Comparison of ENCODE assay signal across 14 cellular contexts in genomic region chr4:171880136-171880535, GRCh38.
DNase-seq lines count a peak whose midpoint lies in the region; ATAC-seq and TF ChIP-seq lines count a peak whose summit lies in the region.
"Had no signal": no experiment of that assay in that cellular context is flagged by ENCODE, and none has a peak within 500 bp of the region (broad histone marks: within the 10 kb centered on the region; RNA-seq: fewer than 3 reads in every experiment).

No MANE protein-coding gene starts in this region.

- CTCF ChIA-PET in MCF 10A (lab: Yijun Ruan, JAX): no interaction called here

- H3K36me3 ChIP-seq in breast epithelium (no peaks in the 10 kb centered on the region), spleen (no peaks in the 10 kb centered on the region)

- TF ChIP-seq CTCF in MCF 10A (IDR thresholded peaks at IDR 0.05; ENCODE audit: unreplicated experiment) (no peak), breast epithelium (IDR thresholded peaks at IDR 0.05) (no peak), foreskin keratinocyte (conservative IDR thresholded peaks at IDR 0.05) (no peak), spleen (IDR thresholded peaks at IDR 0.05 in 8 of 11, conservative IDR thresholded peaks at IDR 0.05 in 3 of 11) (no peak), CD14-positive monocyte (IDR thresholded peaks at IDR 0.05) (no peak)

- BruUV-seq in MCF 10A (replicated peaks; lab: Mats Ljungman, UMichigan): no TSS peak

- 51 to 84% (median 62%) methylated on average over 3 of the region's 3 CpGs for WGBS in spleen, 5 donors

- POLR2A ChIA-PET in MCF 10A (lab: Yijun Ruan, JAX): no interaction called here

- H3K27me3 Mint-ChIP-seq in MCF 10A (ENCODE audit: insufficient read depth, unreplicated experiment): peaks cover 36% of the 10 kb centered on the region
- peaks cover 0 to 2% (median 0%) of the 10 kb centered on the region in 3 donors for H3K27me3 Mint-ChIP-seq in CD14-positive monocyte (ENCODE audit: low read depth in 3 of 3)

- H3K4me3 ChIP-seq in breast epithelium: no peak overlapping the region
- no peak overlapping the region for H3K4me3 ChIP-seq in spleen

- H3K4me1 ChIP-seq in breast epithelium (no peaks in the 10 kb centered on the region), foreskin keratinocyte (no peaks in the 10 kb centered on the region), spleen (no peaks in the 10 kb centered on the region)

- H3K27ac Mint-ChIP-seq in MCF 10A (ENCODE audit: low read depth, unreplicated experiment) (no peak overlapping the region), CD14-positive monocyte (no peak overlapping the region)

- H3K9me3 ChIP-seq in breast epithelium (no peaks in the 10 kb centered on the region), spleen (no peaks in the 10 kb centered on the region)

- peak; percentile 81 for ATAC-seq in foreskin keratinocyte
- no peak for ATAC-seq in HG03521 (IDR thresholded peaks at IDR 0.05; ENCODE audit: unreplicated experiment)

- H3K36me3 Mint-ChIP-seq in MCF 10A (ENCODE audit: insufficient read depth, unreplicated experiment) (no peaks in the 10 kb centered on the region), CD14-positive monocyte (no peaks in the 10 kb centered on the region)

- no peak for TF ChIP-seq POLR2A in breast epithelium (IDR thresholded peaks at IDR 0.05)
- no peak for TF ChIP-seq POLR2A in spleen (IDR thresholded peaks at IDR 0.05)

- peak; percentile 25 for DNase-seq in MCF 10A (ENCODE audit: unreplicated experiment)
- DNase-seq in breast epithelium (ENCODE audit: low spot score in 2 of 2): no peak
- DNase-seq in amniotic epithelial cell (ENCODE audit: low read depth): peak; percentile 98
- DNase-seq in foreskin keratinocyte: peak; percentile 22 to 69
- no peak for DNase-seq in spleen
- no peak for DNase-seq in CD14-positive monocyte (ENCODE audit: low spot score)
- no peak for DNase-seq in DMS 273 treated with DMSO at 0.1 percent for 48 hours (lab: John Stamatoyannopoulos, UW)
- DNase-seq: activated CD4-positive, alpha-beta T cell treated with anti-CD3 and anti-CD28 coated beads for 48 hours; activated gamma-delta T cell; NCI-H1436; NCI-H526 treated with DMSO at 0.1 percent for 48 hours; posterior cingulate gyrus had no signal

- H3K4me3 Mint-ChIP-seq in MCF 10A (ENCODE audit: unreplicated experiment) (no peak overlapping the region), CD14-positive monocyte (no peak overlapping the region)

- H3K9me3 Mint-ChIP-seq in MCF 10A (ENCODE audit: unreplicated experiment) (no peaks in the 10 kb centered on the region), CD14-positive monocyte (peaks cover 0 to 11% (median 3%) of the 10 kb centered on the region in 7 donors)

- H3K4me1 Mint-ChIP-seq in MCF 10A (ENCODE audit: insufficient read depth, unreplicated experiment) (no peaks in the 10 kb centered on the region), CD14-positive monocyte (no peaks in the 10 kb centered on the region)

- H3K27me3 ChIP-seq in breast epithelium (no peaks in the 10 kb centered on the region), foreskin keratinocyte (no peaks in the 10 kb centered on the region), spleen (replicated peaks in 1 of 7) (no peaks in the 10 kb centered on the region)

- H3K27ac ChIP-seq in breast epithelium (no peak overlapping the region), foreskin keratinocyte (no peak overlapping the region), spleen (no peak overlapping the region)
- H3K27ac ChIP-seq: 22Rv1 had no signal

- intact Hi-C loops in MCF 10A (cut with micrococcal nuclease): no loop called here
- intact Hi-C loops in breast epithelium (cut with DNase I; ENCODE audit: low total_unique reads): no loop called here
- intact Hi-C loops in spleen (cut with DNase I; ENCODE audit: low total_unique reads): no loop called here
- intact Hi-C loops in CD14-positive monocyte (cut with micrococcal nuclease): no loop called here

Comparison
In these comparisons a context has a peak if more than half of its experiments do, and no peak if none do; other contexts are left out.
1. DNase-seq: peak in MCF 10A (single experiment), amniotic epithelial cell (single experiment) and foreskin keratinocyte (2 of 2); none in breast epithelium (0 of 2), spleen (single experiment), CD14-positive monocyte (single experiment) and DMS 273 treated with DMSO at 0.1 percent for 48 hours (single experiment).